ENCODE assay signal across 18 cellular contexts in genomic region chr9:126620478-126620877, GRCh38. TPM values are rescaled to one million over a fixed set of nuclear protein-coding genes. Genes with fewer than 3 reads are reported as not detected.
DNase-seq lines count a peak whose midpoint lies in the region; ATAC-seq and TF ChIP-seq lines count a peak whose summit lies in the region.
"Had no signal": no experiment of that assay in that cellular context is flagged by ENCODE, and none has a peak within 500 bp of the region (broad histone marks: within the 10 kb centered on the region; RNA-seq: fewer than 3 reads in every experiment).

No MANE protein-coding gene starts in this region.

- ATAC-seq in left lobe of liver: no peak
- ATAC-seq: CD8-positive, alpha-beta T cell had no signal

- DNase-seq in H7 (peak; percentile 27), endothelial cell (ENCODE audit: low spot score) (no peak), nephron progenitor cell (no peak), type B pancreatic cell (ENCODE audit: extremely low spot score, unreplicated experiment) (no peak), WERI-Rb-1 (no peak), left lobe of liver (ENCODE audit: low spot score) (no peak), SKM-1 treated with dmso at 0.1 percent for 144 hours (lab: John Stamatoyannopoulos, UW; ENCODE audit: unreplicated experiment) (no peak)
- DNase-seq: CD8-positive, alpha-beta T cell; COR-L47; DMS153; DMS79 treated with DMSO at 0.1 percent for 48 hours; EL; GDM1; H9; IMR-90 had no signal

- H3K4me3 Mint-ChIP-seq in endothelial cell (ENCODE audit: unreplicated experiment) (no peak overlapping the region), nephron progenitor cell (peak overlapping the region; percentile 45), type B pancreatic cell (peak overlapping the region; percentile 20)
- H3K4me3 Mint-ChIP-seq: CD8-positive, alpha-beta T cell had no signal

- H3K4me1 Mint-ChIP-seq in endothelial cell (ENCODE audit: unreplicated experiment) (peaks cover 27% of the 10 kb centered on the region), nephron progenitor cell (peaks cover 95% of the 10 kb centered on the region), type B pancreatic cell (ENCODE audit: unreplicated experiment) (peaks cover 31% of the 10 kb centered on the region)

- no peaks in the 10 kb centered on the region for H3K36me3 Mint-ChIP-seq in endothelial cell (ENCODE audit: low read depth, unreplicated experiment)
- H3K36me3 Mint-ChIP-seq in nephron progenitor cell (ENCODE audit: low read depth): no peaks in the 10 kb centered on the region
- H3K36me3 Mint-ChIP-seq in type B pancreatic cell: peaks cover 8% of the 10 kb centered on the region
- H3K36me3 Mint-ChIP-seq: CD14-positive monocyte; CD8-positive, alpha-beta T cell had no signal

- peak overlapping the region; percentile 16 for H3K27ac Mint-ChIP-seq in endothelial cell (ENCODE audit: unreplicated experiment)
- H3K27ac Mint-ChIP-seq in nephron progenitor cell: no peak overlapping the region
- H3K27ac Mint-ChIP-seq in type B pancreatic cell: no peak overlapping the region
- H3K27ac Mint-ChIP-seq: CD8-positive, alpha-beta T cell had no signal

- H3K36me3 ChIP-seq in H7 (replicated peaks; ENCODE audit: control insufficient read depth, insufficient read depth, low read length): no peaks in the 10 kb centered on the region
- H3K36me3 ChIP-seq in WERI-Rb-1: no peaks in the 10 kb centered on the region

- no peaks in the 10 kb centered on the region for H3K9me3 ChIP-seq in WERI-Rb-1 (ENCODE audit: severe bottlenecking)

- H3K9me3 Mint-ChIP-seq in endothelial cell (ENCODE audit: unreplicated experiment): no peaks in the 10 kb centered on the region
- H3K9me3 Mint-ChIP-seq in nephron progenitor cell: no peaks in the 10 kb centered on the region
- no peaks in the 10 kb centered on the region for H3K9me3 Mint-ChIP-seq in type B pancreatic cell
- H3K9me3 Mint-ChIP-seq: CD8-positive, alpha-beta T cell had no signal

- H3K27ac ChIP-seq in WERI-Rb-1: no peak overlapping the region

- H3K4me3 ChIP-seq in H7 (ENCODE audit: insufficient read depth, low read depth, low read length): no peak overlapping the region
- no peak overlapping the region for H3K4me3 ChIP-seq in WERI-Rb-1 (ENCODE audit: low read depth, low read length)

- peaks cover 99% of the 10 kb centered on the region for H3K27me3 ChIP-seq in H7 (ENCODE audit: control insufficient read depth, insufficient read depth, low read length)
- H3K27me3 ChIP-seq in WERI-Rb-1 (ENCODE audit: insufficient read depth, low read depth, severe bottlenecking): peaks cover 85% of the 10 kb centered on the region

- TF ChIP-seq CTCF in endothelial cell (IDR thresholded peaks at IDR 0.05; ENCODE audit: unreplicated experiment): no peak
- TF ChIP-seq CTCF in nephron progenitor cell (IDR thresholded peaks at IDR 0.05): no peak
- TF ChIP-seq CTCF in type B pancreatic cell (conservative IDR thresholded peaks at IDR 0.05): no peak
- TF ChIP-seq CTCF in WERI-Rb-1 (IDR thresholded peaks at IDR 0.05; ENCODE audit: low read depth, low read length): no peak

- H3K27me3 Mint-ChIP-seq in endothelial cell (ENCODE audit: unreplicated experiment) (peaks cover 47% of the 10 kb centered on the region), nephron progenitor cell (ENCODE audit: low read depth, poor library complexity) (peaks cover 92% of the 10 kb centered on the region), type B pancreatic cell (peaks cover 96% of the 10 kb centered on the region)

RNA-seq across cellular contexts. Expression of gene LMX1B, which starts 6.8 kb away (rescaled TPM):
- 8.7 and 16.7 TPM in 2 replicates for total RNA-seq in H7 (2014; rRNA removed; shearing (Covaris generic))
- 0.26 TPM for total RNA-seq in endothelial cell (ENCODE audit: unreplicated experiment)
- 13.6 and 33.6 TPM in 2 replicates for total RNA-seq in type B pancreatic cell (ENCODE audit: low replicate concordance)
- not detected for total RNA-seq in left lobe of liver
- total RNA-seq: A673; CD8-positive, alpha-beta T cell; HT-29; IMR-90 had no signal
